14 cellular contexts compared by ENCODE assay signal in the genomic region with DNA sequence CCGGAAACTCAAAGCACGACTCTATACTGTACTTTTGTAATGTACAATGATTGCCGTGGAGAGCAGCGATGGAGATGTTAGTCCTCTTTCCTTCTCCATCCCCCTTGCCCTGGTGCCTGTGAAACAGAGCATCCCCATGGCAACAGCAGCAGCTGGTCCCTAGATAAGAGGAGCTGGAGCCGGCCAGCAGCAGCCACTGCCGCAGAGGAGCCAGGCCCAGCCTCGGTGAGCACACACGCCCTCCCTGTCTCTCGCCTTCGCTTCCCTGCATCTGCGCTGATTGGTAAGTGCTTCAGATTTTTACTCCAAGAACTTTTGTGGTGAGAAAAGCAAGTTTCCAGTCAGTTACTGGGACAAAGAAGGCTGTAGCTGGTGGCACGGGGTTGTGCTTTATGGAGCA. TPM values are rescaled to one million over a fixed set of nuclear protein-coding genes. Genes with fewer than 3 reads are reported as not detected.
DNase-seq lines count a peak whose midpoint lies in the region; ATAC-seq and TF ChIP-seq lines count a peak whose summit lies in the region.
"Had no signal": no experiment of that assay in that cellular context is flagged by ENCODE, and none has a peak within 500 bp of the region (broad histone marks: within the 10 kb centered on the region; RNA-seq: fewer than 3 reads in every experiment).

A gene (plus strand): TSS at position 192 of the 400 bp plus-strand sequence. CDS start 5,227 bp downstream, outside the sequence.

- H3K4me3 Mint-ChIP-seq in CD8-positive, alpha-beta memory T cell, result no peak within 1 kb of the TSS

- H3K27ac ChIP-seq in CD8-positive, alpha-beta memory T cell (ENCODE audit: low read depth, low read length), result no peak within 1 kb of the TSS
- H3K27ac ChIP-seq: prostate gland, upper lobe of left lung had no signal

- no peak within 1 kb of the TSS for H3K27ac Mint-ChIP-seq in CD8-positive, alpha-beta memory T cell
- H3K27ac Mint-ChIP-seq: activated naive CD4-positive, alpha-beta T cell treated with anti-CD3 and anti-CD28 coated beads, Interleukin-2, amount 50 U/mL, for 72 hours had no signal

- ATAC-seq in SK-N-SH treated with all-trans-retinoic acid at 6 μM for 48 hours (0 out of 3 replicates have a peak, but pooled peaks have one; percentile 26), HG02973 (IDR thresholded peaks at IDR 0.05; ENCODE audit: unreplicated experiment) (no peak)
- ATAC-seq: activated naive CD4-positive, alpha-beta T cell treated with anti-CD3 and anti-CD28 coated beads, Interleukin-2, amount 50 U/mL, for 72 hours; mucosa of descending colon had no signal

- no peaks in the 10 kb centered on the region for H3K4me1 Mint-ChIP-seq in CD8-positive, alpha-beta memory T cell

- no peaks in the 10 kb centered on the region for H3K9me3 ChIP-seq in iPS-15b (ENCODE audit: control insufficient read depth, insufficient read depth, low read length)
- H3K9me3 ChIP-seq in CD8-positive, alpha-beta memory T cell (ENCODE audit: low read length), result no peaks in the 10 kb centered on the region
- H3K9me3 ChIP-seq: mucosa of descending colon, prostate gland, upper lobe of left lung had no signal

- H3K27me3 ChIP-seq in iPS-15b (ENCODE audit: control insufficient read depth, insufficient read depth, low read length), result no peaks in the 10 kb centered on the region
- no peaks in the 10 kb centered on the region for H3K27me3 ChIP-seq in CD8-positive, alpha-beta memory T cell (ENCODE audit: insufficient read depth, low read length, poor library complexity, severe bottlenecking)
- H3K27me3 ChIP-seq: upper lobe of left lung had no signal

- CTCF ChIA-PET in CD8-positive, alpha-beta memory T cell (lab: Charles Lee), result no interaction called here

- H3K36me3 ChIP-seq in iPS-15b (ENCODE audit: control insufficient read depth, insufficient read depth, low read length), result no peaks in the 10 kb centered on the region
- H3K36me3 ChIP-seq in CD8-positive, alpha-beta memory T cell (ENCODE audit: insufficient read depth, low read length), result no peaks in the 10 kb centered on the region
- H3K36me3 ChIP-seq: prostate gland, upper lobe of left lung had no signal

- no peaks in the 10 kb centered on the region for H3K36me3 Mint-ChIP-seq in CD8-positive, alpha-beta memory T cell
- H3K36me3 Mint-ChIP-seq: activated naive CD4-positive, alpha-beta T cell treated with anti-CD3 and anti-CD28 coated beads, Interleukin-2, amount 50 U/mL, for 72 hours had no signal

- H3K27me3 Mint-ChIP-seq in CD8-positive, alpha-beta memory T cell, result no peaks in the 10 kb centered on the region

- no peak within 1 kb of the TSS for H3K9ac ChIP-seq in iPS-15b (ENCODE audit: low read depth, low read length)

- DNase-seq in Ammon's horn (ENCODE audit: low spot score) (peak; percentile 11), NCI-H1092 (lab: John Stamatoyannopoulos, UW) (peak; percentile 45)
- no peak for DNase-seq in activated CD4-positive, CD25-positive, alpha-beta regulatory T cell treated with anti-CD3 and anti-CD28 coated beads, Interleukin-2, amount 50 U/mL, for 72 hours
- DNase-seq in CD8-positive, alpha-beta memory T cell, result no peak
- no peak for DNase-seq in activated effector memory CD4-positive, alpha-beta T cell treated with Interleukin-2 at 50 U/mL for 16 hours
- DNase-seq: cerebellar nuclear complex, mucosa of descending colon had no signal

- H3K4me3 ChIP-seq in iPS-15b (ENCODE audit: low read depth, low read length), result peak within 1 kb of the TSS; percentile 3
- H3K4me3 ChIP-seq in CD8-positive, alpha-beta memory T cell (ENCODE audit: low read length), result no peak within 1 kb of the TSS
- H3K4me3 ChIP-seq: mucosa of descending colon, prostate gland, upper lobe of left lung had no signal

- POLR2A ChIA-PET in CD8-positive, alpha-beta memory T cell (lab: Charles Lee), result no interaction called here

- H3K4me1 ChIP-seq in iPS-15b (ENCODE audit: control insufficient read depth, insufficient read depth, low read length), result peaks cover 28% of the 10 kb centered on the region
- H3K4me1 ChIP-seq in CD8-positive, alpha-beta memory T cell (ENCODE audit: insufficient read depth, low read length), result no peaks in the 10 kb centered on the region
- H3K4me1 ChIP-seq: prostate gland, upper lobe of left lung had no signal

- peaks cover 0 to 10% (median 4%) of the 10 kb centered on the region in 5 donors for H3K9me3 Mint-ChIP-seq in CD8-positive, alpha-beta memory T cell

TF ChIP-seq in SK-N-SH treated with all-trans-retinoic acid at 6 μM for 48 hours, 23 proteins besides CTCF, POLR2A, EP300 and RAD21:
- TF ChIP-seq OSR1 (CRISPR knock-in tag; IDR thresholded peaks at IDR 0.05), result no peak
- no peak for TF ChIP-seq SNAI2 (CRISPR knock-in tag; IDR thresholded peaks at IDR 0.05)
- no peak for TF ChIP-seq ZFP3 (CRISPR knock-in tag; IDR thresholded peaks at IDR 0.05)
- no peak for TF ChIP-seq ISL1 (CRISPR knock-in tag; IDR thresholded peaks at IDR 0.05)

RNA-seq across cellular contexts. Expression of the gene that starts here (rescaled TPM):
- total RNA-seq in CD8-positive, alpha-beta memory T cell, result not detected
- not detected for polyA plus RNA-seq in CD8-positive, alpha-beta memory T cell
- total RNA-seq: activated naive CD4-positive, alpha-beta T cell treated with anti-CD3 and anti-CD28 coated beads, Interleukin-2, amount 50 U/mL, for 72 hours; mucosa of descending colon; NCI-H460; prostate gland; upper lobe of left lung had no signal

Comparison
In these comparisons a context has a peak if more than half of its experiments do, and no peak if none do; other contexts are left out.
1. DNase-seq: peak in Ammon's horn (single experiment) and NCI-H1092 (single experiment); none in activated CD4-positive, CD25-positive, alpha-beta regulatory T cell treated with anti-CD3 and anti-CD28 coated beads, Interleukin-2, amount 50 U/mL, for 72 hours (single experiment), CD8-positive, alpha-beta memory T cell (0 of 5) and activated effector memory CD4-positive, alpha-beta T cell treated with Interleukin-2 at 50 U/mL for 16 hours (single experiment).